Comparison of ENCODE assay signal across 19 cellular contexts in the genomic region with DNA sequence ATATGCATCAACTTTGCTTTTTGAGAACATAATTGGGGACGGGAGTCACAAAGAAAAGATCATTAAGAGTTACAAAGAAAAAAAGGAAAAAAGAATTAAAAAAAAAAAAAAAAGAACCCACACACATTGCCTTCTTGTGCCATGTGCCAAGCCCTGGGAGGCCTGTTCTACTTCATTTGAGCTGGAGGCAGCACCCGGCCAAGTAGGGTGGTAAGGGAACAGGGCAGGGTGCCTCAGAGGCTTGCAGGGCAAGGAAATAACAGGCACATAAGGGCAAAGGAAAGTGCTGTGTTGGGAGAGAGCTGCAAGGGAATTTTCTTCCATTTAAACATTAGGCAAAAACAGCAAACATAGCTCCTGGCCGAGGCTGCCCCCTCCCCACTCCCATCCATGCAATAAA.
"Had no signal": no experiment of that assay in that cellular context is flagged by ENCODE, and none has a peak within 500 bp of the region (broad histone marks: within the 10 kb centered on the region; RNA-seq: fewer than 3 reads in every experiment).

No MANE protein-coding gene starts in this region.

- H3K9me3 Mint-ChIP-seq: activated naive CD8-positive, alpha-beta T cell treated with anti-CD3 and anti-CD28 coated beads for 36 hours; activated T-helper 1 cell treated with anti-CD3 and anti-CD28 coated beads, Interleukin-12 subunit alpha, Interleukin-12 subunit beta, Interleukin-2, Interleukin-4 antibody, amounts not matched to agents 30 ng/mL and 10 ng/mL and 1 ng/mL, durations not matched to agents 14 hours and 24 hours and 36 hours; immature natural killer cell; natural killer cell had no signal

- DNase-seq: activated CD4-positive, alpha-beta T cell treated with anti-CD3 and anti-CD28 coated beads for 1 hour; activated gamma-delta T cell treated with Interleukin-2 at 50 U/mL for 16 hours; activated naive CD8-positive, alpha-beta T cell treated with anti-CD3 and anti-CD28 coated beads for 36 hours; cerebellar nuclear complex; effector CD4-positive, alpha-beta T cell; heart right ventricle; immature natural killer cell; kidney glomerular epithelial cell; left ventricle myocardium superior; mesenchymal stem cell; natural killer cell; ovary; retina; stimulated activated CD4-positive, alpha-beta T cell treated with anti-CD3 and anti-CD28 coated beads, Interleukin-2, amount 100 ng/mL, for 24 hours; stimulated activated naive CD8-positive, alpha-beta T cell treated with anti-CD3 and anti-CD28 coated beads, Interleukin-15, Interleukin-2, amounts not matched to agents 100 U/mL and 50 U/mL, for 24 hours; SW 1271; trophoblast cell; WERI-Rb-1 had no signal

- H3K36me3 Mint-ChIP-seq: activated naive CD8-positive, alpha-beta T cell treated with anti-CD3 and anti-CD28 coated beads for 36 hours; immature natural killer cell; natural killer cell had no signal

- H3K4me1 Mint-ChIP-seq: activated naive CD8-positive, alpha-beta T cell treated with anti-CD3 and anti-CD28 coated beads for 36 hours had no signal

- H3K27ac Mint-ChIP-seq: activated naive CD8-positive, alpha-beta T cell treated with anti-CD3 and anti-CD28 coated beads for 36 hours; activated T-helper 1 cell treated with anti-CD3 and anti-CD28 coated beads, Interleukin-12 subunit alpha, Interleukin-12 subunit beta, Interleukin-2, Interleukin-4 antibody, amounts not matched to agents 30 ng/mL and 10 ng/mL and 1 ng/mL, durations not matched to agents 14 hours and 24 hours and 36 hours; immature natural killer cell; natural killer cell had no signal

- H3K4me3 Mint-ChIP-seq: activated naive CD8-positive, alpha-beta T cell treated with anti-CD3 and anti-CD28 coated beads for 36 hours; activated T-helper 1 cell treated with anti-CD3 and anti-CD28 coated beads, Interleukin-12 subunit alpha, Interleukin-12 subunit beta, Interleukin-2, Interleukin-4 antibody, amounts not matched to agents 30 ng/mL and 10 ng/mL and 1 ng/mL, durations not matched to agents 14 hours and 24 hours and 36 hours; immature natural killer cell; natural killer cell had no signal

- ATAC-seq: heart right ventricle; left ventricle myocardium superior; natural killer cell; stimulated activated naive CD8-positive, alpha-beta T cell treated with anti-CD3 and anti-CD28 coated beads, Interleukin-15, Interleukin-2, amounts not matched to agents 100 U/mL and 50 U/mL, for 24 hours had no signal
